In genomic region chr12:24679135-24679534, GRCh38 we compare ENCODE assay signal across 18 cellular contexts.
DNase-seq lines count a peak whose midpoint lies in the region; ATAC-seq and TF ChIP-seq lines count a peak whose summit lies in the region.
"Had no signal": no experiment of that assay in that cellular context is flagged by ENCODE, and none has a peak within 500 bp of the region (broad histone marks: within the 10 kb centered on the region; RNA-seq: fewer than 3 reads in every experiment).

No MANE protein-coding gene starts in this region.

- DNase-seq in GM23248 (peak; percentile 0), NOMO-1 treated with dmso at 0.1 percent for 144 hours (lab: John Stamatoyannopoulos, UW; ENCODE audit: unreplicated experiment) (peak; percentile 50), epithelial cell of esophagus (ENCODE audit: low read depth) (peak; percentile 11), mesendoderm (peak; percentile 11)
- no peak for DNase-seq in stimulated activated effector memory CD8-positive, alpha-beta T cell treated with anti-CD3 and anti-CD28 coated beads, Interleukin-12 subunit alpha, Interleukin-12 subunit beta, amount 100 ng/mL, for 72 hours (ENCODE audit: low spot score in 2 of 2)
- DNase-seq in activated CD4-positive, alpha-beta memory T cell treated with anti-CD3 and anti-CD28 coated beads, Interleukin-2, amount 10 ng/mL, durations not matched to agents 7 days and 5 days = no peak
- DNase-seq: activated CD8-positive, alpha-beta T cell treated with anti-CD3 and anti-CD28 coated beads, Interleukin-2, amount 10 ng/mL, durations not matched to agents 7 days and 5 days; amygdala; dermis blood vessel endothelial cell; gastrocnemius medialis; mammary epithelial cell; NCI-H1092 treated with DMSO at 0.1 percent for 48 hours; NK-92 treated with Interleukin-12 subunit alpha and Interleukin-12 subunit beta, amount 100 ng/mL, for 24 hours; upper lobe of left lung had no signal

- no peak overlapping the region for H3K4ac ChIP-seq in mesendoderm (ENCODE audit: low read depth, low read length)

- H3K36me3 ChIP-seq in GM23248 (ENCODE audit: low read depth) = no peaks in the 10 kb centered on the region
- no peaks in the 10 kb centered on the region for H3K36me3 ChIP-seq in mesendoderm (ENCODE audit: control insufficient read depth, insufficient read depth, low read length)
- H3K36me3 ChIP-seq: gastrocnemius medialis, upper lobe of left lung had no signal

- no peak overlapping the region for H2AFZ ChIP-seq in GM23248

- WGBS in GM23248 (ENCODE audit: low coverage in 1 of 2, low lambda C conversion rate in 2 of 2, missing lambda C conversion rate in 2 of 2), 2 experiments = 1 to 5% methylated on average over 3 of the region's 3 CpGs
- no CpG with 5 or more reads among the region's 3 CpGs for WGBS in mesendoderm (ENCODE audit: extremely low coverage, insufficient coverage, low lambda C conversion rate)

- no peak overlapping the region for H3K4me3 Mint-ChIP-seq in stimulated activated effector memory CD8-positive, alpha-beta T cell treated with anti-CD3 and anti-CD28 coated beads, Interleukin-12 subunit alpha, Interleukin-12 subunit beta, amount 100 ng/mL, for 72 hours
- no peak overlapping the region for H3K4me3 Mint-ChIP-seq in activated CD4-positive, alpha-beta memory T cell treated with anti-CD3 and anti-CD28 coated beads, Interleukin-2, amount 10 ng/mL, durations not matched to agents 7 days and 5 days
- H3K4me3 Mint-ChIP-seq: activated CD8-positive, alpha-beta T cell treated with anti-CD3 and anti-CD28 coated beads, Interleukin-2, amount 10 ng/mL, durations not matched to agents 7 days and 5 days had no signal

- H3K27ac Mint-ChIP-seq in stimulated activated effector memory CD8-positive, alpha-beta T cell treated with anti-CD3 and anti-CD28 coated beads, Interleukin-12 subunit alpha, Interleukin-12 subunit beta, amount 100 ng/mL, for 72 hours = no peak overlapping the region
- no peak overlapping the region for H3K27ac Mint-ChIP-seq in activated CD4-positive, alpha-beta memory T cell treated with anti-CD3 and anti-CD28 coated beads, Interleukin-2, amount 10 ng/mL, durations not matched to agents 7 days and 5 days
- H3K27ac Mint-ChIP-seq: activated CD8-positive, alpha-beta T cell treated with anti-CD3 and anti-CD28 coated beads, Interleukin-2, amount 10 ng/mL, durations not matched to agents 7 days and 5 days; activated T-helper 2 cell treated with anti-CD3 and anti-CD28 coated beads, Interferon-gamma antibody, Interleukin-2, Interleukin-4, amounts not matched to agents 10 μg/mL and 5 μg/mL and 100 μg/mL, durations not matched to agents 14 hours and 24 hours and 36 hours had no signal

- H2BK15ac ChIP-seq in mesendoderm (replicated peaks; ENCODE audit: low read depth) = no peak overlapping the region

- no peak for TF ChIP-seq CTCF in epithelial cell of esophagus (IDR thresholded peaks at IDR 0.05; ENCODE audit: insufficient read depth, low read depth, low read length, missing control alignments)

- CTCF ChIA-PET in activated CD4-positive, alpha-beta memory T cell treated with anti-CD3 and anti-CD28 coated beads, Interleukin-2, amount 10 ng/mL, durations not matched to agents 7 days and 5 days (lab: Charles Lee) = no interaction called here

- POLR2A ChIA-PET in activated CD4-positive, alpha-beta memory T cell treated with anti-CD3 and anti-CD28 coated beads, Interleukin-2, amount 10 ng/mL, durations not matched to agents 7 days and 5 days (lab: Charles Lee) = no interaction called here

- ATAC-seq in GM21528 (IDR thresholded peaks at IDR 0.05; ENCODE audit: low FRiP score, unreplicated experiment) = no peak
- ATAC-seq in stimulated activated effector memory CD8-positive, alpha-beta T cell treated with anti-CD3 and anti-CD28 coated beads, Interleukin-12 subunit alpha, Interleukin-12 subunit beta, amount 100 ng/mL, for 72 hours = no peak
- no peak for ATAC-seq in HG03439 (IDR thresholded peaks at IDR 0.05; ENCODE audit: unreplicated experiment)
- ATAC-seq: activated CD8-positive, alpha-beta T cell treated with anti-CD3 and anti-CD28 coated beads, Interleukin-2, amount 10 ng/mL, durations not matched to agents 7 days and 5 days; gastrocnemius medialis had no signal

- H2BK120ac ChIP-seq in mesendoderm (ENCODE audit: low read depth, low read length) = no peak overlapping the region

- no peaks in the 10 kb centered on the region for H3K36me3 Mint-ChIP-seq in stimulated activated effector memory CD8-positive, alpha-beta T cell treated with anti-CD3 and anti-CD28 coated beads, Interleukin-12 subunit alpha, Interleukin-12 subunit beta, amount 100 ng/mL, for 72 hours
- no peaks in the 10 kb centered on the region for H3K36me3 Mint-ChIP-seq in activated CD4-positive, alpha-beta memory T cell treated with anti-CD3 and anti-CD28 coated beads, Interleukin-2, amount 10 ng/mL, durations not matched to agents 7 days and 5 days (ENCODE audit: low read depth)

- H2BK5ac ChIP-seq in mesendoderm (ENCODE audit: low read length) = no peak overlapping the region

- H3K27me3 Mint-ChIP-seq in activated CD4-positive, alpha-beta memory T cell treated with anti-CD3 and anti-CD28 coated beads, Interleukin-2, amount 10 ng/mL, durations not matched to agents 7 days and 5 days = peaks cover 3% of the 10 kb centered on the region

- no peak overlapping the region for H3K23ac ChIP-seq in mesendoderm (ENCODE audit: low read length)

- H3K4me3 ChIP-seq in GM23248 (no peak overlapping the region), epithelial cell of esophagus (ENCODE audit: low read length) (no peak overlapping the region), mesendoderm (ENCODE audit: low read length) (no peak overlapping the region)
- H3K4me3 ChIP-seq: gastrocnemius medialis, skin epidermis, upper lobe of left lung had no signal

- no peaks in the 10 kb centered on the region for H3K4me1 Mint-ChIP-seq in stimulated activated effector memory CD8-positive, alpha-beta T cell treated with anti-CD3 and anti-CD28 coated beads, Interleukin-12 subunit alpha, Interleukin-12 subunit beta, amount 100 ng/mL, for 72 hours
- no peaks in the 10 kb centered on the region for H3K4me1 Mint-ChIP-seq in activated CD4-positive, alpha-beta memory T cell treated with anti-CD3 and anti-CD28 coated beads, Interleukin-2, amount 10 ng/mL, durations not matched to agents 7 days and 5 days

- no peak overlapping the region for H3K56ac ChIP-seq in mesendoderm (ENCODE audit: low read length)

- no peaks in the 10 kb centered on the region for H3K79me1 ChIP-seq in mesendoderm (ENCODE audit: low read length)

- H3K9ac ChIP-seq in GM23248 = no peak overlapping the region
- H3K9ac ChIP-seq in mesendoderm (ENCODE audit: low read length) = no peak overlapping the region

- H3K4me2 ChIP-seq in GM23248 (ENCODE audit: unreplicated experiment) = no peak overlapping the region
- H3K4me2 ChIP-seq in mesendoderm (ENCODE audit: low read length) = no peak overlapping the region

- H3K9me3 ChIP-seq in GM23248 (ENCODE audit: low read depth) = no peaks in the 10 kb centered on the region
- H3K9me3 ChIP-seq: gastrocnemius medialis, upper lobe of left lung had no signal

- H3K27me3 ChIP-seq in GM23248 (replicated peaks; ENCODE audit: insufficient read depth) = no peaks in the 10 kb centered on the region; the same call in 1 of the 2 replicates
- no peaks in the 10 kb centered on the region for H3K27me3 ChIP-seq in mesendoderm (ENCODE audit: insufficient read depth, low read length, poor library complexity)
- H3K27me3 ChIP-seq: gastrocnemius medialis, upper lobe of left lung had no signal

- H4K5ac ChIP-seq in mesendoderm (ENCODE audit: low read length) = no peak overlapping the region

- H3K9me2 ChIP-seq in GM23248 (ENCODE audit: insufficient read depth) = no peaks in the 10 kb centered on the region

- H3K9me3 Mint-ChIP-seq in stimulated activated effector memory CD8-positive, alpha-beta T cell treated with anti-CD3 and anti-CD28 coated beads, Interleukin-12 subunit alpha, Interleukin-12 subunit beta, amount 100 ng/mL, for 72 hours = no peaks in the 10 kb centered on the region
- no peaks in the 10 kb centered on the region for H3K9me3 Mint-ChIP-seq in activated CD4-positive, alpha-beta memory T cell treated with anti-CD3 and anti-CD28 coated beads, Interleukin-2, amount 10 ng/mL, durations not matched to agents 7 days and 5 days
- H3K9me3 Mint-ChIP-seq: activated T-helper 2 cell treated with anti-CD3 and anti-CD28 coated beads, Interferon-gamma antibody, Interleukin-2, Interleukin-4, amounts not matched to agents 10 μg/mL and 5 μg/mL and 100 μg/mL, durations not matched to agents 14 hours and 24 hours and 36 hours had no signal

- no peak overlapping the region for H4K8ac ChIP-seq in mesendoderm (ENCODE audit: low read depth, low read length)

- no peak overlapping the region for H3K27ac ChIP-seq in GM23248
- no peak overlapping the region for H3K27ac ChIP-seq in mesendoderm (ENCODE audit: low read depth, low read length)
- H3K27ac ChIP-seq: gastrocnemius medialis, skin epidermis, upper lobe of left lung had no signal

- H2AK5ac ChIP-seq in mesendoderm (ENCODE audit: low read length) = no peak overlapping the region

- no peaks in the 10 kb centered on the region for H3F3A ChIP-seq in GM23248 (ENCODE audit: insufficient read depth)

- no peak overlapping the region for H3K18ac ChIP-seq in mesendoderm (ENCODE audit: low read length)

- H3K79me2 ChIP-seq in GM23248 (ENCODE audit: insufficient read depth) = no peaks in the 10 kb centered on the region
- no peaks in the 10 kb centered on the region for H3K79me2 ChIP-seq in mesendoderm (ENCODE audit: control insufficient read depth, insufficient read depth, low read length)

- no peaks in the 10 kb centered on the region for H4K20me1 ChIP-seq in GM23248 (ENCODE audit: insufficient read depth)

- in situ Hi-C loops in GM23248 (cut with MboI) = no loop called here

- H3K4me1 ChIP-seq in GM23248 (ENCODE audit: insufficient read depth) = no peaks in the 10 kb centered on the region
- H3K4me1 ChIP-seq in mesendoderm (ENCODE audit: control insufficient read depth, low read depth, low read length) = peaks cover 3% of the 10 kb centered on the region
- H3K4me1 ChIP-seq: gastrocnemius medialis had no signal

Comparison
In these comparisons a context has a peak if more than half of its experiments do, and no peak if none do; other contexts are left out.
1. DNase-seq: peak in GM23248 (single experiment), NOMO-1 treated with dmso at 0.1 percent for 144 hours (single experiment), epithelial cell of esophagus (single experiment) and mesendoderm (single experiment); none in stimulated activated effector memory CD8-positive, alpha-beta T cell treated with anti-CD3 and anti-CD28 coated beads, Interleukin-12 subunit alpha, Interleukin-12 subunit beta, amount 100 ng/mL, for 72 hours (0 of 2) and activated CD4-positive, alpha-beta memory T cell treated with anti-CD3 and anti-CD28 coated beads, Interleukin-2, amount 10 ng/mL, durations not matched to agents 7 days and 5 days (single experiment).